In genomic region chr11:74170694-74171629, GRCh38 we compare ENCODE assay signal across 1 cellular context.
TF ChIP-seq lines count a peak whose summit lies in the region.

A gene with protein sequence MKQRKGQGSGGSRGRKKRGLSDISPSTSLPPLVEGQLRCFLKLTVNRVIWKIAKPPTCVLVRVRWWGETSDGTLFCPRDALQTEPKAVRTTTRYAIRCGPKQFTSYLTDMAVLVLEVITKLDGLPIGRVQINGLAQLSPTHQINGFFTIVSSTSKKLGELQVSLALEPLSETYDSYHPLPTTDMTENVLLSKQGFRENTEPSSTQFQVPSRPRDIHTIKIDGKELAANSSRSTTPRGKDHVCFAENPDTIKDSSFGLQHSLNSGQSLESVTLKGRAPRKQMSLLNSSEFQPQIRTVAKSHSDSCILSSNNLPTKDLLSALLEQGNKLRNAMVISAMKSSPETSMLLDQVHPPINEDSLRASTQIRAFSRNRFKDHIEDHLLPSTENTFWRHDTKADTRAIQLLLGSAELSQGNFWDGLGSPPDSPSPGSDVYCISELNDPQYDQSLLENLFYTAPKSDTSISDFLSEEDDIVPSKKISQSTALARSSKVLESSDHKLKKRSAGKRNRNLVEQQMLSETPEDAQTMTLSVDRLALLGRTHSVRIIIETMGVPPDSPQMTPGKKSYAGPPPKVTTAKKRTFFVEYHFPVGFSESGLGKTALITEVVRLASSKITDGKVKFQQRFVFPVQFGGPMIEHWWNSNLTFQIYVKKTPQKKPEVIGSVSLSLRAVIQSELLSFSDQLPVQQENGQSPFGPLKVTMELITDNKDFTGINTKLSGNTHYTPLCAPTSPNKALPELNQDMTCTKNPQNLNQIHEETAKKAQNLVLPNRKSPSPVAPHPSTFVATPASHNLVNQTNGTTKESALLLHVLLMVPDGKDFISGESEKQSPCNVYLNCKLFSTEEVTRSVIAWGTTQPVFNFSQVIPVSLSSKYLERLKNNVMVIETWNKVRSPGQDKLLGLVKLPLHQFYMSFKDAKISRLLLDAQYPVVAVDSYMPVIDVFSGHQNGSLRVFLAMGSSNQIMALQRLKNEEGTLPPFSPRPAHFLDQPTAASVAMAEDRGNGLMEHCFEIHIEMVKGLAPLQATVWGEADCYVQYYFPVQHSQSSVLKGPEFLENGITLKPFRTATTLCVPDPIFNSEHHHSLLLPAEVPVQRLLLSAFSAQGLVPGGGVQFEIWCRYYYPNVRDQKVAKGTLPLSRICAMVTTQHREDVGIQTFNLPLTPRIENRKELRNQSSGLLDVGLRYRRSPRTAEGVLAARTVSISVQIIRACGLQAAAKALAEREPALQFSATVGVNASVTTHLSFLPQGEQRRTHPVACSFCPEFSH (N-terminal part only) (minus strand): TSS chr11:74171002. CDS start chr11:74170792, 210 bp downstream.
A gene with protein sequence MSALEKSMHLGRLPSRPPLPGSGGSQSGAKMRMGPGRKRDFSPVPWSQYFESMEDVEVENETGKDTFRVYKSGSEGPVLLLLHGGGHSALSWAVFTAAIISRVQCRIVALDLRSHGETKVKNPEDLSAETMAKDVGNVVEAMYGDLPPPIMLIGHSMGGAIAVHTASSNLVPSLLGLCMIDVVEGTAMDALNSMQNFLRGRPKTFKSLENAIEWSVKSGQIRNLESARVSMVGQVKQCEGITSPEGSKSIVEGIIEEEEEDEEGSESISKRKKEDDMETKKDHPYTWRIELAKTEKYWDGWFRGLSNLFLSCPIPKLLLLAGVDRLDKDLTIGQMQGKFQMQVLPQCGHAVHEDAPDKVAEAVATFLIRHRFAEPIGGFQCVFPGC (plus strand): TSS chr11:74171289. CDS start chr11:74171422, 133 bp downstream.

TF ChIP-seq in HepG2, 621 proteins besides CTCF, POLR2A, EP300 and RAD21 (continued from another document and continues in another):
- no peak for TF ChIP-seq HNF1A (IDR thresholded peaks at IDR 0.05; ENCODE audit: low read depth)
- TF ChIP-seq HNF1A (CRISPR knock-in tag; IDR thresholded peaks at IDR 0.05; ENCODE audit: borderline replicate concordance), result peak; percentile 84; the same call in 1 of the 2 replicates
- peak; percentile 70 for TF ChIP-seq CEBPG (CRISPR knock-in tag; IDR thresholded peaks at IDR 0.05)
- TF ChIP-seq ZNF136 (CRISPR knock-in tag; IDR thresholded peaks at IDR 0.05; ENCODE audit: low read depth), result peak; percentile 65; the same call in 1 of the 2 replicates
- TF ChIP-seq SPEN (CRISPR knock-in tag; IDR thresholded peaks at IDR 0.05; ENCODE audit: low read depth), result peak; percentile 69
- TF ChIP-seq MED1 (CRISPR knock-in tag; IDR thresholded peaks at IDR 0.05), result peak; percentile 61
- no peak for TF ChIP-seq NR3C1 (CRISPR knock-in tag; IDR thresholded peaks at IDR 0.05)
- peak; percentile 91 for TF ChIP-seq ERF (CRISPR knock-in tag; IDR thresholded peaks at IDR 0.05)
- TF ChIP-seq U2AF2 (IDR thresholded peaks at IDR 0.05; ENCODE audit: low read depth, low read length), result no peak
- peak; percentile 78 for TF ChIP-seq FOXK2 (IDR thresholded peaks at IDR 0.05)
- no peak for TF ChIP-seq ATF7 (IDR thresholded peaks at IDR 0.05)
- TF ChIP-seq ATF7 (CRISPR knock-in tag; IDR thresholded peaks at IDR 0.05), result 0 out of 2 replicates have a peak, but pooled peaks have one; percentile 34
- TF ChIP-seq CHD2 (IDR thresholded peaks at IDR 0.05; ENCODE audit: low read depth, low read length), result peak; percentile 41; the same call in 1 of the 2 replicates
- TF ChIP-seq ZBTB3 (CRISPR knock-in tag; IDR thresholded peaks at IDR 0.05; ENCODE audit: borderline replicate concordance, low read depth), result 0 out of 2 replicates have a peak, but pooled peaks have one; percentile 63
- TF ChIP-seq MLLT10 (CRISPR knock-in tag; IDR thresholded peaks at IDR 0.05), result no peak
- peak; percentile 92 for TF ChIP-seq XRCC5 (optimal IDR thresholded peaks at IDR 0.05; ENCODE audit: low read length)
- TF ChIP-seq TEF (CRISPR knock-in tag; IDR thresholded peaks at IDR 0.05), result 0 out of 2 replicates have a peak, but pooled peaks have one; percentile 27
- peak; percentile 95 for TF ChIP-seq SALL2 (CRISPR knock-in tag; IDR thresholded peaks at IDR 0.05)
- no peak for TF ChIP-seq CENPT (CRISPR knock-in tag; IDR thresholded peaks at IDR 0.05; ENCODE audit: low read depth)
- peak; percentile 91; the same call in 1 of the 2 replicates for TF ChIP-seq ZNF766 (CRISPR knock-in tag; IDR thresholded peaks at IDR 0.05; ENCODE audit: borderline replicate concordance)
- TF ChIP-seq ZNF788 (CRISPR knock-in tag; IDR thresholded peaks at IDR 0.05; ENCODE audit: borderline replicate concordance), result peak; percentile 89
- no peak for TF ChIP-seq ZNF660 (CRISPR knock-in tag; IDR thresholded peaks at IDR 0.05; ENCODE audit: borderline replicate concordance, low read depth)
- TF ChIP-seq IKZF5 (CRISPR knock-in tag; IDR thresholded peaks at IDR 0.05), result peak; percentile 67
- TF ChIP-seq PAWR (CRISPR knock-in tag; IDR thresholded peaks at IDR 0.05; ENCODE audit: borderline replicate concordance), result no peak
- no peak for TF ChIP-seq HOXA7 (CRISPR knock-in tag; IDR thresholded peaks at IDR 0.05)
- no peak for TF ChIP-seq ZNF879 (CRISPR knock-in tag; IDR thresholded peaks at IDR 0.05)
- TF ChIP-seq ZNF234 (CRISPR knock-in tag; conservative IDR thresholded peaks at IDR 0.05), result no peak
- peak; percentile 75; the same call in 1 of the 2 replicates for TF ChIP-seq MEF2D (CRISPR knock-in tag; IDR thresholded peaks at IDR 0.05)
- no peak; the same call in none of the 2 replicates for TF ChIP-seq BORCS8-MEF2B (CRISPR knock-in tag; IDR thresholded peaks at IDR 0.05)
- no peak for TF ChIP-seq SETDB1 (CRISPR knock-in tag; IDR thresholded peaks at IDR 0.05; ENCODE audit: borderline replicate concordance)
- TF ChIP-seq, protein P1, sequence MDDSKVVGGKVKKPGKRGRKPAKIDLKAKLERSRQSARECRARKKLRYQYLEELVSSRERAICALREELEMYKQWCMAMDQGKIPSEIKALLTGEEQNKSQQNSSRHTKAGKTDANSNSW (CRISPR knock-in tag; IDR thresholded peaks at IDR 0.05; ENCODE audit: borderline replicate concordance), result no peak
- TF ChIP-seq ZNF253 (CRISPR knock-in tag; IDR thresholded peaks at IDR 0.05; ENCODE audit: borderline replicate concordance), result no peak
- no peak; the same call in 1 of the 2 replicates for TF ChIP-seq TGIF2 (CRISPR knock-in tag; IDR thresholded peaks at IDR 0.05)
- TF ChIP-seq JUND (CRISPR knock-in tag; IDR thresholded peaks at IDR 0.05), result no peak
- peak; percentile 91 for TF ChIP-seq ZNF616 (CRISPR knock-in tag; IDR thresholded peaks at IDR 0.05; ENCODE audit: low read depth)
- TF ChIP-seq ZNF468 (CRISPR knock-in tag; IDR thresholded peaks at IDR 0.05), result no peak
- TF ChIP-seq, protein P2, sequence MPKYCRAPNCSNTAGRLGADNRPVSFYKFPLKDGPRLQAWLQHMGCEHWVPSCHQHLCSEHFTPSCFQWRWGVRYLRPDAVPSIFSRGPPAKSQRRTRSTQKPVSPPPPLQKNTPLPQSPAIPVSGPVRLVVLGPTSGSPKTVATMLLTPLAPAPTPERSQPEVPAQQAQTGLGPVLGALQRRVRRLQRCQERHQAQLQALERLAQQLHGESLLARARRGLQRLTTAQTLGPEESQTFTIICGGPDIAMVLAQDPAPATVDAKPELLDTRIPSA (CRISPR knock-in tag; IDR thresholded peaks at IDR 0.05; ENCODE audit: borderline replicate concordance), result no peak
- TF ChIP-seq CBFB (CRISPR knock-in tag; IDR thresholded peaks at IDR 0.05), result 0 out of 2 replicates have a peak, but pooled peaks have one; percentile 22
- no peak for TF ChIP-seq ZNF768 (CRISPR knock-in tag; IDR thresholded peaks at IDR 0.05)
- TF ChIP-seq ATRX (CRISPR knock-in tag; IDR thresholded peaks at IDR 0.05; ENCODE audit: borderline replicate concordance), result no peak
- no peak for TF ChIP-seq PHB2 (IDR thresholded peaks at IDR 0.05; ENCODE audit: partially characterized antibody)
- TF ChIP-seq NR2C2 (CRISPR knock-in tag; IDR thresholded peaks at IDR 0.05; ENCODE audit: borderline replicate concordance), result peak; percentile 92
- no peak for TF ChIP-seq ZNF615 (CRISPR knock-in tag; IDR thresholded peaks at IDR 0.05; ENCODE audit: borderline replicate concordance)
- TF ChIP-seq NFE2L1 (CRISPR knock-in tag; IDR thresholded peaks at IDR 0.05; ENCODE audit: borderline replicate concordance), result no peak
- TF ChIP-seq MAFK (conservative IDR thresholded peaks at IDR 0.05 in 1 of 2, IDR thresholded peaks at IDR 0.05 in 1 of 2; ENCODE audit: low read length in 2 of 2), result no peak
- TF ChIP-seq SMARCE1 (IDR thresholded peaks at IDR 0.05; ENCODE audit: borderline replicate concordance), result no peak
- TF ChIP-seq, protein P3, sequence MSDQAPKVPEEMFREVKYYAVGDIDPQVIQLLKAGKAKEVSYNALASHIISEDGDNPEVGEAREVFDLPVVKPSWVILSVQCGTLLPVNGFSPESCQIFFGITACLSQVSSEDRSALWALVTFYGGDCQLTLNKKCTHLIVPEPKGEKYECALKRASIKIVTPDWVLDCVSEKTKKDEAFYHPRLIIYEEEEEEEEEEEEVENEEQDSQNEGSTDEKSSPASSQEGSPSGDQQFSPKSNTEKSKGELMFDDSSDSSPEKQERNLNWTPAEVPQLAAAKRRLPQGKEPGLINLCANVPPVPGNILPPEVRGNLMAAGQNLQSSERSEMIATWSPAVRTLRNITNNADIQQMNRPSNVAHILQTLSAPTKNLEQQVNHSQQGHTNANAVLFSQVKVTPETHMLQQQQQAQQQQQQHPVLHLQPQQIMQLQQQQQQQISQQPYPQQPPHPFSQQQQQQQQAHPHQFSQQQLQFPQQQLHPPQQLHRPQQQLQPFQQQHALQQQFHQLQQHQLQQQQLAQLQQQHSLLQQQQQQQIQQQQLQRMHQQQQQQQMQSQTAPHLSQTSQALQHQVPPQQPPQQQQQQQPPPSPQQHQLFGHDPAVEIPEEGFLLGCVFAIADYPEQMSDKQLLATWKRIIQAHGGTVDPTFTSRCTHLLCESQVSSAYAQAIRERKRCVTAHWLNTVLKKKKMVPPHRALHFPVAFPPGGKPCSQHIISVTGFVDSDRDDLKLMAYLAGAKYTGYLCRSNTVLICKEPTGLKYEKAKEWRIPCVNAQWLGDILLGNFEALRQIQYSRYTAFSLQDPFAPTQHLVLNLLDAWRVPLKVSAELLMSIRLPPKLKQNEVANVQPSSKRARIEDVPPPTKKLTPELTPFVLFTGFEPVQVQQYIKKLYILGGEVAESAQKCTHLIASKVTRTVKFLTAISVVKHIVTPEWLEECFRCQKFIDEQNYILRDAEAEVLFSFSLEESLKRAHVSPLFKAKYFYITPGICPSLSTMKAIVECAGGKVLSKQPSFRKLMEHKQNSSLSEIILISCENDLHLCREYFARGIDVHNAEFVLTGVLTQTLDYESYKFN (CRISPR knock-in tag; conservative IDR thresholded peaks at IDR 0.05), result peak; percentile 64
- no peak for TF ChIP-seq XBP1 (CRISPR knock-in tag; IDR thresholded peaks at IDR 0.05)
- TF ChIP-seq SRSF9 (IDR thresholded peaks at IDR 0.05; ENCODE audit: borderline replicate concordance, insufficient read depth, low read depth, low read length, poor library complexity, severe bottlenecking), result no peak
- TF ChIP-seq ZNF576 (CRISPR knock-in tag; IDR thresholded peaks at IDR 0.05), result no peak
